ENCODE assay signal across 9 cellular contexts in the genomic region with DNA sequence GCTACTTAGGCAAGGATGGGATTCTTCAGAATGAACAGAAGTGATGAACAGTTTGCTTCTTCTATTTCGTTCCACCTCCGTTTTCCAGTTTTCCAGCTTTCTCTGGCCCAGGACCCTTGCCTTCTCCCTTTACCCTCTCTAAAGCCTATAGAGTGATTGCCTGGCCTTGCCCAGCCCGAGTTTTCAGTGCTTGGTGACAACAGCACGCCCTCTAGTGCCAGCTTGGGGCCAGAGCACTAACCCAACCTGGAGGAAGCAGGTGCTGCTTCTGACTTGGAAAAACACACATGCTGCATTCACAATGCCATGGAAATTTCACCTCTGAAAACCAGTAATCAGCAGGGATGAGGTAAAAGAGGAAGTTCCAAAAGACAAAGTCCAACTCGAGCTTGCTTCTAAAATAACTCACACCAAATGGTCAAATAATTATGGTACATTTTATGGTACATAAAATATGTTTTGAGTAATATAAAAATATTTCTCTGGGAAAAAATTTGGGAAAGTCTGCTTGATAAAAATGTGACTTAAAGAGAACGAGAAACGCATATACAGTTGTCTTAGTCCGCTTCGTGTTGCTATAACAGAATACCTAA. TPM values are rescaled to one million over a fixed set of nuclear protein-coding genes. Genes with fewer than 3 reads are reported as not detected.
DNase-seq lines count a peak whose midpoint lies in the region; ATAC-seq and TF ChIP-seq lines count a peak whose summit lies in the region.
"Had no signal": no experiment of that assay in that cellular context is flagged by ENCODE, and none has a peak within 500 bp of the region (broad histone marks: within the 10 kb centered on the region; RNA-seq: fewer than 3 reads in every experiment).

No MANE protein-coding gene starts in this region.

- H3K27me3 ChIP-seq in upper lobe of right lung = no peaks in the 10 kb centered on the region
- H3K27me3 ChIP-seq: BLaER1 had no signal

- no peak overlapping the region for H3K27ac ChIP-seq in upper lobe of right lung
- H3K27ac ChIP-seq: BLaER1 had no signal

- H3K27me3 Mint-ChIP-seq in activated naive CD4-positive, alpha-beta T cell treated with anti-CD3 and anti-CD28 coated beads for 36 hours (ENCODE audit: low read depth) = no peaks in the 10 kb centered on the region

- H3K27ac Mint-ChIP-seq in activated naive CD4-positive, alpha-beta T cell treated with anti-CD3 and anti-CD28 coated beads for 36 hours = no peak overlapping the region

- CTCF ChIA-PET in activated naive CD4-positive, alpha-beta T cell treated with anti-CD3 and anti-CD28 coated beads for 36 hours (lab: Charles Lee) = interaction anchor here (0.6 to 6.7 kb wide), 15 partner anchors 8 to 476 kb away, joined by 3 to 52 read pairs (median 4); a partner anchor contains a TSS

- H3K4me1 Mint-ChIP-seq in activated naive CD4-positive, alpha-beta T cell treated with anti-CD3 and anti-CD28 coated beads for 36 hours (ENCODE audit: low read depth) = peaks cover 2% of the 10 kb centered on the region

- H3K36me3 ChIP-seq in upper lobe of right lung = no peaks in the 10 kb centered on the region

- TF ChIP-seq CTCF in upper lobe of right lung (IDR thresholded peaks at IDR 0.05) = peak; percentile 94

- H3K9me3 Mint-ChIP-seq in activated naive CD4-positive, alpha-beta T cell treated with anti-CD3 and anti-CD28 coated beads for 36 hours = no peaks in the 10 kb centered on the region

- DNase-seq in NK-92 treated with Interleukin-12 subunit alpha and Interleukin-12 subunit beta, amount 100 ng/mL, for 24 hours (lab: John Stamatoyannopoulos, UW) = peak; percentile 59
- DNase-seq in NK-92 (lab: John Stamatoyannopoulos, UW; ENCODE audit: unreplicated experiment) (no peak), NCI-H1048 (lab: John Stamatoyannopoulos, UW) (peak; percentile 77), glomerular visceral epithelial cell (ENCODE audit: extremely low spot score) (peak; percentile 77), pons (ENCODE audit: low spot score) (peak; percentile 70), upper lobe of right lung (peak; percentile 86)
- DNase-seq in activated naive CD4-positive, alpha-beta T cell treated with anti-CD3 and anti-CD28 coated beads for 36 hours = peak; percentile 89

- no peaks in the 10 kb centered on the region for H3K9me3 ChIP-seq in upper lobe of right lung
- H3K9me3 ChIP-seq: BLaER1 had no signal

- ATAC-seq in SK-N-SH treated with all-trans-retinoic acid at 6 μM for 48 hours (peak; percentile 97), upper lobe of right lung (peak; percentile 90)

- no peak overlapping the region for H3K4me3 Mint-ChIP-seq in activated naive CD4-positive, alpha-beta T cell treated with anti-CD3 and anti-CD28 coated beads for 36 hours

- intact Hi-C loops in activated naive CD4-positive, alpha-beta T cell treated with anti-CD3 and anti-CD28 coated beads for 36 hours (cut with micrococcal nuclease) = loop anchor here (1.0 to 2.0 kb wide), 4 partner anchors 41 to 126 kb away; a partner anchor contains a TSS
- intact Hi-C loops in upper lobe of right lung (cut with DNase I) = loop anchor here (5.0 kb wide), 1 partner anchor 128 kb away; no protein-coding TSS in a partner anchor

- no peak overlapping the region for H3K4me3 ChIP-seq in upper lobe of right lung
- H3K4me3 ChIP-seq: BLaER1 had no signal

- no peaks in the 10 kb centered on the region for H3K36me3 Mint-ChIP-seq in activated naive CD4-positive, alpha-beta T cell treated with anti-CD3 and anti-CD28 coated beads for 36 hours (ENCODE audit: low read depth)

- peaks cover 8% of the 10 kb centered on the region for H3K4me1 ChIP-seq in upper lobe of right lung

TF ChIP-seq in SK-N-SH treated with all-trans-retinoic acid at 6 μM for 48 hours, 23 proteins besides CTCF, POLR2A, EP300 and RAD21:
- TF ChIP-seq TCF4 (CRISPR knock-in tag; IDR thresholded peaks at IDR 0.05; ENCODE audit: borderline replicate concordance) (no peak), SNAI2 (CRISPR knock-in tag; IDR thresholded peaks at IDR 0.05) (no peak), BACH2 (CRISPR knock-in tag; IDR thresholded peaks at IDR 0.05; ENCODE audit: borderline replicate concordance) (no peak), ESRRG (CRISPR knock-in tag; IDR thresholded peaks at IDR 0.05) (no peak), TOX (CRISPR knock-in tag; IDR thresholded peaks at IDR 0.05; ENCODE audit: borderline replicate concordance) (no peak), CSDC2 (CRISPR knock-in tag; IDR thresholded peaks at IDR 0.05) (no peak), ZNF70 (CRISPR knock-in tag; IDR thresholded peaks at IDR 0.05) (no peak), ZNF565 (CRISPR knock-in tag; conservative IDR thresholded peaks at IDR 0.05; ENCODE audit: low read depth) (no peak), ZFP3 (CRISPR knock-in tag; IDR thresholded peaks at IDR 0.05) (no peak), ZNF8 (CRISPR knock-in tag; IDR thresholded peaks at IDR 0.05) (no peak), ISL1 (CRISPR knock-in tag; IDR thresholded peaks at IDR 0.05) (no peak)
- TF ChIP-seq, protein P1, sequence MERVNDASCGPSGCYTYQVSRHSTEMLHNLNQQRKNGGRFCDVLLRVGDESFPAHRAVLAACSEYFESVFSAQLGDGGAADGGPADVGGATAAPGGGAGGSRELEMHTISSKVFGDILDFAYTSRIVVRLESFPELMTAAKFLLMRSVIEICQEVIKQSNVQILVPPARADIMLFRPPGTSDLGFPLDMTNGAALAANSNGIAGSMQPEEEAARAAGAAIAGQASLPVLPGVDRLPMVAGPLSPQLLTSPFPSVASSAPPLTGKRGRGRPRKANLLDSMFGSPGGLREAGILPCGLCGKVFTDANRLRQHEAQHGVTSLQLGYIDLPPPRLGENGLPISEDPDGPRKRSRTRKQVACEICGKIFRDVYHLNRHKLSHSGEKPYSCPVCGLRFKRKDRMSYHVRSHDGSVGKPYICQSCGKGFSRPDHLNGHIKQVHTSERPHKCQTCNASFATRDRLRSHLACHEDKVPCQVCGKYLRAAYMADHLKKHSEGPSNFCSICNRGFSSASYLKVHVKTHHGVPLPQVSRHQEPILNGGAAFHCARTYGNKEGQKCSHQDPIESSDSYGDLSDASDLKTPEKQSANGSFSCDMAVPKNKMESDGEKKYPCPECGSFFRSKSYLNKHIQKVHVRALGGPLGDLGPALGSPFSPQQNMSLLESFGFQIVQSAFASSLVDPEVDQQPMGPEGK (CRISPR knock-in tag; IDR thresholded peaks at IDR 0.05; ENCODE audit: borderline replicate concordance) = no peak
- TF ChIP-seq, protein P2, sequence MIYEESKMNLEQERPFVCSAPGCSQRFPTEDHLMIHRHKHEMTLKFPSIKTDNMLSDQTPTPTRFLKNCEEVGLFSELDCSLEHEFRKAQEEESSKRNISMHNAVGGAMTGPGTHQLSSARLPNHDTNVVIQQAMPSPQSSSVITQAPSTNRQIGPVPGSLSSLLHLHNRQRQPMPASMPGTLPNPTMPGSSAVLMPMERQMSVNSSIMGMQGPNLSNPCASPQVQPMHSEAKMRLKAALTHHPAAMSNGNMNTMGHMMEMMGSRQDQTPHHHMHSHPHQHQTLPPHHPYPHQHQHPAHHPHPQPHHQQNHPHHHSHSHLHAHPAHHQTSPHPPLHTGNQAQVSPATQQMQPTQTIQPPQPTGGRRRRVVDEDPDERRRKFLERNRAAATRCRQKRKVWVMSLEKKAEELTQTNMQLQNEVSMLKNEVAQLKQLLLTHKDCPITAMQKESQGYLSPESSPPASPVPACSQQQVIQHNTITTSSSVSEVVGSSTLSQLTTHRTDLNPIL (CRISPR knock-in tag; IDR thresholded peaks at IDR 0.05; ENCODE audit: low read depth) = no peak
TF ChIP-seq in SK-N-SH treated with all-trans-retinoic acid at 6 μM for 48 hours: peak in this region for 0.

RNA-seq across cellular contexts. Expression of a gene that starts 26.1 kb away (rescaled TPM):
- total RNA-seq in activated naive CD4-positive, alpha-beta T cell treated with anti-CD3 and anti-CD28 coated beads for 36 hours = 100 to 1,000 TPM; 127 to 146 TPM
- total RNA-seq in upper lobe of right lung = 2.5 TPM

RNA-seq across cellular contexts. Expression of a gene that starts 32.8 kb away (rescaled TPM):
- 10 to 100 TPM; 11.0 to 12.4 TPM for total RNA-seq in activated naive CD4-positive, alpha-beta T cell treated with anti-CD3 and anti-CD28 coated beads for 36 hours
- total RNA-seq in upper lobe of right lung = 49.1 TPM

Comparison
In these comparisons a context has a peak if more than half of its experiments do, and no peak if none do; other contexts are left out.
1. RNA of a gene that starts 26.1 kb away (total RNA-seq): 127 to 146 TPM in activated naive CD4-positive, alpha-beta T cell treated with anti-CD3 and anti-CD28 coated beads for 36 hours; 2.5 TPM in upper lobe of right lung (single experiment); every median in the first group is over 10 times any median in the second.